1 cellular context compared by ENCODE assay signal in the genomic region with DNA sequence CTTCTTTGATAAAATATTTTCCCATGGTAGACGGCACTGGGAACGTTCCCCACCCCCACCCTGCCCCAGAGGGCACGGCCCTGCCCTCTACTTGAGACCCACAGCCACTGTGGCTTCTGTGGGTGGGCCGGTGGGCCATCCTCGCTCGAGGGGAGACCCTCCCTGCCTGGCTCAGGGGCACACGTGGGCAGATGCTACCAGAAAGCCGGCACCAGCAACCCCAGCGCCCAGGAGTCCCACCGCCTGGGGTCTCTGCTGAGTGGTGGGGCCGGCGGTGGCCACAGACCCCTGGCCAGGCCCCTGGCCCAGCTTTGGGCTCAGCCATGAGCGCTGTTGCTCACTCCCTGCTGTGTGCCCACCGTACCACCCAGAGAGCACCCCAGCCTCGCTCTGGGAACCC.
TF ChIP-seq lines count a peak whose summit lies in the region.

No MANE protein-coding gene starts in this region.

TF ChIP-seq in WTC11, 78 proteins besides CTCF, POLR2A, EP300 and RAD21 (continued from another document):
- TF ChIP-seq PRDM15 (CRISPR knock-in tag; IDR thresholded peaks at IDR 0.05) (no peak), TP53 (CRISPR knock-in tag; IDR thresholded peaks at IDR 0.05) (no peak), ATF1 (CRISPR knock-in tag; IDR thresholded peaks at IDR 0.05) (no peak), ZNF425 (CRISPR knock-in tag; conservative IDR thresholded peaks at IDR 0.05) (no peak), ZNF121 (CRISPR knock-in tag; IDR thresholded peaks at IDR 0.05) (no peak), SMAD4 (CRISPR knock-in tag; IDR thresholded peaks at IDR 0.05) (no peak), ESRRA (CRISPR knock-in tag; IDR thresholded peaks at IDR 0.05; ENCODE audit: borderline replicate concordance) (no peak)
- TF ChIP-seq, protein P1, sequence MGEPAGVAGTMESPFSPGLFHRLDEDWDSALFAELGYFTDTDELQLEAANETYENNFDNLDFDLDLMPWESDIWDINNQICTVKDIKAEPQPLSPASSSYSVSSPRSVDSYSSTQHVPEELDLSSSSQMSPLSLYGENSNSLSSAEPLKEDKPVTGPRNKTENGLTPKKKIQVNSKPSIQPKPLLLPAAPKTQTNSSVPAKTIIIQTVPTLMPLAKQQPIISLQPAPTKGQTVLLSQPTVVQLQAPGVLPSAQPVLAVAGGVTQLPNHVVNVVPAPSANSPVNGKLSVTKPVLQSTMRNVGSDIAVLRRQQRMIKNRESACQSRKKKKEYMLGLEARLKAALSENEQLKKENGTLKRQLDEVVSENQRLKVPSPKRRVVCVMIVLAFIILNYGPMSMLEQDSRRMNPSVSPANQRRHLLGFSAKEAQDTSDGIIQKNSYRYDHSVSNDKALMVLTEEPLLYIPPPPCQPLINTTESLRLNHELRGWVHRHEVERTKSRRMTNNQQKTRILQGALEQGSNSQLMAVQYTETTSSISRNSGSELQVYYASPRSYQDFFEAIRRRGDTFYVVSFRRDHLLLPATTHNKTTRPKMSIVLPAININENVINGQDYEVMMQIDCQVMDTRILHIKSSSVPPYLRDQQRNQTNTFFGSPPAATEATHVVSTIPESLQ (CRISPR knock-in tag; IDR thresholded peaks at IDR 0.05): no peak
